8 cellular contexts compared by ENCODE assay signal in the genomic region with DNA sequence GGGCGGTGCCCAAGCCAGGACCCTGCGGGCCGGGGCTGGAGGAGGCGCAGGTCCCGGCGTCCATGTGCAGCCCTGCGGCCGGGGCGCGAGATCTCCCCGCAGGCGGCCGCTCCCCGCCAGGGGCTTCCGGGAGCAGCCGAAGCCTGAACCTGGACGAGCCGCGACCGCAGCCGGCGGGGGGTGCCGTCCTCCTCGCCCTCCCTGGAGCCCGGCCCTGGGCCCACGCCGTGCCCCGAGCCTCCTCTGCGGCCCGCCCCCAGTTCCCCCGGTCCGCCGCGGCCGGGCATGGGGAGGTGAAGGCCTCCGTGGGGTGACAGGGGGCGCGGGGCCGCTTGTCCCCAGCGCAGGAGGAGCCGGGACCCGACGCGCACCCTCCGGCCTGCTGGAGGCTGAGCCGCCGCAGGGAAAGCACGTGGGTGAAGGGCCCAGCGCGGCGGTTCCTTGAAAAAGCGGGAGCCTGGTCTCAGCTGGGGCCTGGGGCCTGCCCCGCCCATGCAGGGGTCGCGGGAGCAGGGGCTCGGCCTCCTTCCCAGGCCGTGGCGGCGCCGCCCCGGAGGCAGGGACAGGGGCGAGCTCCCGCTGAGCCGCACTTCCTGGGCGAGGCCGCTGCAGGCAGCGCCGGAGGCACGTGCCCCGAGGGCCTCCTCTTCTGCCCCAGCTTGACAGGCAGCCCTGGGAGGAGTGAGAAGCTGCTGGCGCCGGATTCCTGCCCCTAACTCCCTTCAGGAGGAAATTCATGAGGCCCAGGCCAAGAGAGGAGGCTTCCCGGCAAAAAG. TPM values are rescaled to one million over a fixed set of nuclear protein-coding genes. Genes with fewer than 3 reads are reported as not detected.
A peak's percentile ranks its signal among the peaks of the same experiment; 100 is the strongest.
DNase-seq lines count a peak whose midpoint lies in the region; TF ChIP-seq lines count a peak whose summit lies in the region.

No MANE protein-coding gene starts in this region.

- H3K9me2 ChIP-seq in SU-DHL-6 (replicated peaks; ENCODE audit: insufficient read depth, low read length): no peaks in the 10 kb centered on the region

- peak overlapping the region; percentile 35; the same call in 1 of the 2 replicates for H3K9ac ChIP-seq in ES-I3 (ENCODE audit: low read depth, low read length)
- H3K9ac ChIP-seq in SU-DHL-6 (ENCODE audit: low read length): no peak overlapping the region

- no peaks in the 10 kb centered on the region for H4K20me1 ChIP-seq in SU-DHL-6 (ENCODE audit: low read depth, low read length)

- no peaks in the 10 kb centered on the region for H3F3A ChIP-seq in SU-DHL-6 (ENCODE audit: insufficient read depth)

- H3K4me1 ChIP-seq in ES-I3 (ENCODE audit: insufficient read depth, low read length): peaks cover 27% of the 10 kb centered on the region
- H3K4me1 ChIP-seq in SJCRH30: peaks cover 3% of the 10 kb centered on the region

- TF ChIP-seq CTCF in SU-DHL-6 (IDR thresholded peaks at IDR 0.05; ENCODE audit: insufficient read depth, low read length, poor library complexity, severe bottlenecking): no peak

- H3K27me3 ChIP-seq in SU-DHL-6 (ENCODE audit: low read length) (peaks cover 4% of the 10 kb centered on the region), SJCRH30 (no peaks in the 10 kb centered on the region)

- no peak overlapping the region for H3K4me2 ChIP-seq in SU-DHL-6 (ENCODE audit: low read depth, low read length, poor library complexity, severe bottlenecking)

- H3K4me3 ChIP-seq in SU-DHL-6 (ENCODE audit: insufficient read depth, low read length, poor library complexity, severe bottlenecking): no peak overlapping the region
- no peak overlapping the region for H3K4me3 ChIP-seq in SJCRH30

- H2AFZ ChIP-seq in SU-DHL-6 (ENCODE audit: low read depth, low read length, severe bottlenecking): peak overlapping the region; percentile 43

- peak; percentile 34 for DNase-seq in amniotic epithelial cell (ENCODE audit: low read depth)
- DNase-seq in kidney tubule cell (ENCODE audit: low spot score): peak; percentile 57
- peak; percentile 65 for DNase-seq in stimulated activated CD4-positive, alpha-beta T cell treated with anti-CD3 and anti-CD28 coated beads, Interleukin-4, amount 100 ng/mL, for 1 hour
- DNase-seq in HEK293T (ENCODE audit: extremely low spot score): no peak
- DNase-seq in SJCRH30: no peak
- no peak for DNase-seq in inferior parietal cortex (ENCODE audit: extremely low spot score)

- H3K27ac ChIP-seq in SU-DHL-6 (ENCODE audit: low read depth, low read length) (no peak overlapping the region), SJCRH30 (no peak overlapping the region)

- POLR2A ChIA-PET in HEK293T (lab: Yijun Ruan, JAX): no interaction called here

- H3K36me3 ChIP-seq in ES-I3 (ENCODE audit: insufficient read depth, low read length): no peaks in the 10 kb centered on the region
- H3K36me3 ChIP-seq in SU-DHL-6 (ENCODE audit: low read length): no peaks in the 10 kb centered on the region
- H3K36me3 ChIP-seq in SJCRH30: no peaks in the 10 kb centered on the region

- H3K79me2 ChIP-seq in SU-DHL-6 (ENCODE audit: insufficient read depth, low read length): no peaks in the 10 kb centered on the region

- CTCF ChIA-PET in HEK293T (lab: Yijun Ruan, JAX): interaction anchor here (1.1 to 2.5 kb wide), 2 partner anchors 256 to 340 kb away, joined by 3 to 9 read pairs; no protein-coding TSS in a partner anchor

- H3K9me3 ChIP-seq in ES-I3 (ENCODE audit: control insufficient read depth, insufficient read depth, low read length) (peaks cover 3% of the 10 kb centered on the region; the same call in 1 of the 2 replicates), SU-DHL-6 (ENCODE audit: insufficient read depth, low read length) (no peaks in the 10 kb centered on the region), SJCRH30 (replicated peaks) (no peaks in the 10 kb centered on the region; the same call in 1 of the 2 replicates)

TF ChIP-seq in HEK293T, 16 proteins besides CTCF, POLR2A, EP300 and RAD21:
- TF ChIP-seq CTBP1 (IDR thresholded peaks at IDR 0.05; ENCODE audit: borderline replicate concordance) (no peak), FOXK2 (IDR thresholded peaks at IDR 0.05) (no peak), ARNT (IDR thresholded peaks at IDR 0.05) (no peak), FOXM1 (IDR thresholded peaks at IDR 0.05; ENCODE audit: borderline replicate concordance) (no peak), FOXA1 (IDR thresholded peaks at IDR 0.05) (no peak), HDGF (IDR thresholded peaks at IDR 0.05; ENCODE audit: borderline replicate concordance) (no peak), ZNF384 (IDR thresholded peaks at IDR 0.05) (no peak), L3MBTL2 (conservative IDR thresholded peaks at IDR 0.05) (no peak), NFRKB (IDR thresholded peaks at IDR 0.05) (no peak), TARDBP (IDR thresholded peaks at IDR 0.05) (no peak), BHLHE40 (IDR thresholded peaks at IDR 0.05; ENCODE audit: borderline replicate concordance) (no peak), SP1 (IDR thresholded peaks at IDR 0.05) (no peak), LEF1 (IDR thresholded peaks at IDR 0.05; ENCODE audit: borderline replicate concordance) (no peak), SUZ12 (IDR thresholded peaks at IDR 0.05) (no peak)
- TF ChIP-seq, protein P1, sequence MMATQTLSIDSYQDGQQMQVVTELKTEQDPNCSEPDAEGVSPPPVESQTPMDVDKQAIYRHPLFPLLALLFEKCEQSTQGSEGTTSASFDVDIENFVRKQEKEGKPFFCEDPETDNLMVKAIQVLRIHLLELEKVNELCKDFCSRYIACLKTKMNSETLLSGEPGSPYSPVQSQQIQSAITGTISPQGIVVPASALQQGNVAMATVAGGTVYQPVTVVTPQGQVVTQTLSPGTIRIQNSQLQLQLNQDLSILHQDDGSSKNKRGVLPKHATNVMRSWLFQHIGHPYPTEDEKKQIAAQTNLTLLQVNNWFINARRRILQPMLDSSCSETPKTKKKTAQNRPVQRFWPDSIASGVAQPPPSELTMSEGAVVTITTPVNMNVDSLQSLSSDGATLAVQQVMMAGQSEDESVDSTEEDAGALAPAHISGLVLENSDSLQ (IDR thresholded peaks at IDR 0.05): no peak

RNA-seq across cellular contexts. Expression of gene PPP2R5C, which starts 55.6 kb away (rescaled TPM):
- 138 and 161 TPM in 2 replicates for total RNA-seq in SJCRH30 (2014; rRNA removed; shearing (Covaris generic))

Comparison
In these comparisons a context has a peak if more than half of its experiments do, and no peak if none do; other contexts are left out.
1. DNase-seq: peak in amniotic epithelial cell (single experiment), kidney tubule cell (single experiment) and stimulated activated CD4-positive, alpha-beta T cell treated with anti-CD3 and anti-CD28 coated beads, Interleukin-4, amount 100 ng/mL, for 1 hour (single experiment); none in HEK293T (single experiment), SJCRH30 (0 of 2) and inferior parietal cortex (single experiment).